ENCODE assay signal across 1 cellular context in the genomic region with DNA sequence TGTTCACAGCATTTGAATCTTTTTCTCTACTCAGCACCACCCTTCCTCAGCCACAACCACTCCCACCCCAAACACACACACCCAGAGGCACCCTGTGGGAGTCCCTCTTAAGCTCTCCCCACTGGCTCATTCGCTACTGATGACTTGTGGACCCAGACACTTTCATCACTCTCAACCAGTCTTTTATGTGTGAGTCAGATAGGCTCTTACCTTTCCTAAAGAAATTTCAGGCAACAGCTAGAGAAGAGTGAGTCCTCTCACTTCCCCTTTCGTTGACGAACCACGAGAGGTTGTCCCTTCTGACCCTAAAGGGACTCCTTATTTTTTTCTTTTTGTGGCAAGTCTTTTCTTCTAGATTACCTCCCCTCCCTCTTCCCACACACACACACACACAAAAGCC.
A peak's percentile ranks its signal among the peaks of the same experiment; 100 is the strongest.
TF ChIP-seq lines count a peak whose summit lies in the region.

No MANE protein-coding gene starts in this region.

TF ChIP-seq in GM12878, 131 proteins besides CTCF, POLR2A, EP300 and RAD21 (continued from another document and continues in another):
- TF ChIP-seq, protein P1, sequence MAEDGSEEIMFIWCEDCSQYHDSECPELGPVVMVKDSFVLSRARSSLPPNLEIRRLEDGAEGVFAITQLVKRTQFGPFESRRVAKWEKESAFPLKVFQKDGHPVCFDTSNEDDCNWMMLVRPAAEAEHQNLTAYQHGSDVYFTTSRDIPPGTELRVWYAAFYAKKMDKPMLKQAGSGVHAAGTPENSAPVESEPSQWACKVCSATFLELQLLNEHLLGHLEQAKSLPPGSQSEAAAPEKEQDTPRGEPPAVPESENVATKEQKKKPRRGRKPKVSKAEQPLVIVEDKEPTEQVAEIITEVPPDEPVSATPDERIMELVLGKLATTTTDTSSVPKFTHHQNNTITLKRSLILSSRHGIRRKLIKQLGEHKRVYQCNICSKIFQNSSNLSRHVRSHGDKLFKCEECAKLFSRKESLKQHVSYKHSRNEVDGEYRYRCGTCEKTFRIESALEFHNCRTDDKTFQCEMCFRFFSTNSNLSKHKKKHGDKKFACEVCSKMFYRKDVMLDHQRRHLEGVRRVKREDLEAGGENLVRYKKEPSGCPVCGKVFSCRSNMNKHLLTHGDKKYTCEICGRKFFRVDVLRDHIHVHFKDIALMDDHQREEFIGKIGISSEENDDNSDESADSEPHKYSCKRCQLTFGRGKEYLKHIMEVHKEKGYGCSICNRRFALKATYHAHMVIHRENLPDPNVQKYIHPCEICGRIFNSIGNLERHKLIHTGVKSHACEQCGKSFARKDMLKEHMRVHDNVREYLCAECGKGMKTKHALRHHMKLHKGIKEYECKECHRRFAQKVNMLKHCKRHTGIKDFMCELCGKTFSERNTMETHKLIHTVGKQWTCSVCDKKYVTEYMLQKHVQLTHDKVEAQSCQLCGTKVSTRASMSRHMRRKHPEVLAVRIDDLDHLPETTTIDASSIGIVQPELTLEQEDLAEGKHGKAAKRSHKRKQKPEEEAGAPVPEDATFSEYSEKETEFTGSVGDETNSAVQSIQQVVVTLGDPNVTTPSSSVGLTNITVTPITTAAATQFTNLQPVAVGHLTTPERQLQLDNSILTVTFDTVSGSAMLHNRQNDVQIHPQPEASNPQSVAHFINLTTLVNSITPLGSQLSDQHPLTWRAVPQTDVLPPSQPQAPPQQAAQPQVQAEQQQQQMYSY (CRISPR knock-in tag; IDR thresholded peaks at IDR 0.05) = no peak
- TF ChIP-seq, protein P2, sequence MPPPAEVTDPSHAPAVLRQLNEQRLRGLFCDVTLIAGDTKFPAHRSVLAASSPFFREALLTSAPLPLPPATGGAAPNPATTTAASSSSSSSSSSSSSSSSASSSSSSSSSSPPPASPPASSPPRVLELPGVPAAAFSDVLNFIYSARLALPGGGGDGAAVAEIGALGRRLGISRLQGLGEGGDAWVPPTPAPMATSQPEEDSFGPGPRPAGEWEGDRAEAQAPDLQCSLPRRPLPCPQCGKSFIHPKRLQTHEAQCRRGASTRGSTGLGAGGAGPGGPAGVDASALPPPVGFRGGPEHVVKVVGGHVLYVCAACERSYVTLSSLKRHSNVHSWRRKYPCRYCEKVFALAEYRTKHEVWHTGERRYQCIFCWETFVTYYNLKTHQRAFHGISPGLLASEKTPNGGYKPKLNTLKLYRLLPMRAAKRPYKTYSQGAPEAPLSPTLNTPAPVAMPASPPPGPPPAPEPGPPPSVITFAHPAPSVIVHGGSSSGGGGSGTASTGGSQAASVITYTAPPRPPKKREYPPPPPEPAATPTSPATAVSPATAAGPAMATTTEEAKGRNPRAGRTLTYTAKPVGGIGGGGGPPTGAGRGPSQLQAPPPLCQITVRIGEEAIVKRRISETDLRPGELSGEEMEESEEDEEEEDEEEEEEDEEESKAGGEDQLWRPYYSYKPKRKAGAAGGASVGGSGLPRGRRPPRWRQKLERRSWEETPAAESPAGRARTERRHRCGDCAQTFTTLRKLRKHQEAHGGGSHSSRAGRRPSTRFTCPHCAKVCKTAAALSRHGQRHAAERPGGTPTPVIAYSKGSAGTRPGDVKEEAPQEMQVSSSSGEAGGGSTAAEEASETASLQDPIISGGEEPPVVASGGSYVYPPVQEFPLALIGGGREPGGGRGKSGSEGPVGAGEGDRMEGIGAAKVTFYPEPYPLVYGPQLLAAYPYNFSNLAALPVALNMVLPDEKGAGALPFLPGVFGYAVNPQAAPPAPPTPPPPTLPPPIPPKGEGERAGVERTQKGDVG (CRISPR knock-in tag; IDR thresholded peaks at IDR 0.05) = no peak
- TF ChIP-seq NFYA (IDR thresholded peaks at IDR 0.05; ENCODE audit: borderline replicate concordance, low read depth, low read length) (no peak), NBN (IDR thresholded peaks at IDR 0.05) (peak; percentile 65; the same call in 1 of the 2 replicates), ZZZ3 (IDR thresholded peaks at IDR 0.05; ENCODE audit: control insufficient read depth, insufficient read length, low read depth) (no peak), YBX1 (IDR thresholded peaks at IDR 0.05) (no peak), NFXL1 (IDR thresholded peaks at IDR 0.05; ENCODE audit: borderline replicate concordance) (no peak), HDGF (IDR thresholded peaks at IDR 0.05) (no peak), NRF1 (conservative IDR thresholded peaks at IDR 0.05; ENCODE audit: low read depth, low read length) (no peak), JUNB (IDR thresholded peaks at IDR 0.05) (peak; percentile 51), TBL1XR1 (IDR thresholded peaks at IDR 0.05; ENCODE audit: low read depth, low read length) (peak; percentile 77), SREBF1 (IDR thresholded peaks at IDR 0.05; ENCODE audit: low read length) (no peak), DPF2 (IDR thresholded peaks at IDR 0.05) (peak; percentile 77; the same call in 1 of the 2 replicates), HCFC1 (IDR thresholded peaks at IDR 0.05; ENCODE audit: low read length) (no peak), STAT3 (IDR thresholded peaks at IDR 0.05; ENCODE audit: low read depth, low read length) (no peak), ATF7 (IDR thresholded peaks at IDR 0.05; ENCODE audit: low read depth) (peak; percentile 78), SPI1 (IDR thresholded peaks at IDR 0.05; ENCODE audit: borderline replicate concordance, insufficient read depth, low read depth, low read length) (peak; percentile 97), SMAD5 (IDR thresholded peaks at IDR 0.05; ENCODE audit: low read depth) (no peak), ETV6 (conservative IDR thresholded peaks at IDR 0.05 in 1 of 2, IDR thresholded peaks at IDR 0.05 in 1 of 2; ENCODE audit: borderline replicate concordance in 1 of 2, low read depth in 1 of 2) (no peak; a peak in 1 of 4 replicates), POU2F2 (IDR thresholded peaks at IDR 0.05; ENCODE audit: borderline replicate concordance, low read depth, low read length) (no peak), CHD1 (IDR thresholded peaks at IDR 0.05; ENCODE audit: low read depth, low read length) (no peak), BCL11A (IDR thresholded peaks at IDR 0.05; ENCODE audit: low read depth, low read length) (peak; percentile 26; the same call in 1 of the 2 replicates), RCOR1 (conservative IDR thresholded peaks at IDR 0.05; ENCODE audit: low read depth, low read length) (no peak), TAF1 (IDR thresholded peaks at IDR 0.05; ENCODE audit: borderline replicate concordance, low read depth, low read length) (no peak), FOXK2 (IDR thresholded peaks at IDR 0.05) (no peak), KDM1A (IDR thresholded peaks at IDR 0.05; ENCODE audit: borderline replicate concordance) (no peak), ESRRA (IDR thresholded peaks at IDR 0.05; ENCODE audit: low read length) (no peak), ZSCAN29 (IDR thresholded peaks at IDR 0.05) (no peak), NR2F1 (conservative IDR thresholded peaks at IDR 0.05) (peak; percentile 86), ZNF274 (IDR thresholded peaks at IDR 0.05; ENCODE audit: insufficient read depth, insufficient read length) (no peak), CHD4 (IDR thresholded peaks at IDR 0.05) (no peak), HDAC2 (IDR thresholded peaks at IDR 0.05) (no peak), LARP7 (IDR thresholded peaks at IDR 0.05) (peak; percentile 6; the same call in 1 of the 2 replicates), TCF7 (IDR thresholded peaks at IDR 0.05; ENCODE audit: borderline replicate concordance) (peak; percentile 76; the same call in 1 of the 2 replicates)
- TF ChIP-seq, protein P3, sequence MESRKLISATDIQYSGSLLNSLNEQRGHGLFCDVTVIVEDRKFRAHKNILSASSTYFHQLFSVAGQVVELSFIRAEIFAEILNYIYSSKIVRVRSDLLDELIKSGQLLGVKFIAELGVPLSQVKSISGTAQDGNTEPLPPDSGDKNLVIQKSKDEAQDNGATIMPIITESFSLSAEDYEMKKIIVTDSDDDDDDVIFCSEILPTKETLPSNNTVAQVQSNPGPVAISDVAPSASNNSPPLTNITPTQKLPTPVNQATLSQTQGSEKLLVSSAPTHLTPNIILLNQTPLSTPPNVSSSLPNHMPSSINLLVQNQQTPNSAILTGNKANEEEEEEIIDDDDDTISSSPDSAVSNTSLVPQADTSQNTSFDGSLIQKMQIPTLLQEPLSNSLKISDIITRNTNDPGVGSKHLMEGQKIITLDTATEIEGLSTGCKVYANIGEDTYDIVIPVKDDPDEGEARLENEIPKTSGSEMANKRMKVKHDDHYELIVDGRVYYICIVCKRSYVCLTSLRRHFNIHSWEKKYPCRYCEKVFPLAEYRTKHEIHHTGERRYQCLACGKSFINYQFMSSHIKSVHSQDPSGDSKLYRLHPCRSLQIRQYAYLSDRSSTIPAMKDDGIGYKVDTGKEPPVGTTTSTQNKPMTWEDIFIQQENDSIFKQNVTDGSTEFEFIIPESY (IDR thresholded peaks at IDR 0.05) = no peak
- TF ChIP-seq, protein P4, sequence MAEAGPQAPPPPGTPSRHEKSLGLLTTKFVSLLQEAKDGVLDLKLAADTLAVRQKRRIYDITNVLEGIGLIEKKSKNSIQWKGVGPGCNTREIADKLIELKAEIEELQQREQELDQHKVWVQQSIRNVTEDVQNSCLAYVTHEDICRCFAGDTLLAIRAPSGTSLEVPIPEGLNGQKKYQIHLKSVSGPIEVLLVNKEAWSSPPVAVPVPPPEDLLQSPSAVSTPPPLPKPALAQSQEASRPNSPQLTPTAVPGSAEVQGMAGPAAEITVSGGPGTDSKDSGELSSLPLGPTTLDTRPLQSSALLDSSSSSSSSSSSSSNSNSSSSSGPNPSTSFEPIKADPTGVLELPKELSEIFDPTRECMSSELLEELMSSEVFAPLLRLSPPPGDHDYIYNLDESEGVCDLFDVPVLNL (IDR thresholded peaks at IDR 0.05; ENCODE audit: low read depth, low read length) = no peak
- TF ChIP-seq, protein P5, sequence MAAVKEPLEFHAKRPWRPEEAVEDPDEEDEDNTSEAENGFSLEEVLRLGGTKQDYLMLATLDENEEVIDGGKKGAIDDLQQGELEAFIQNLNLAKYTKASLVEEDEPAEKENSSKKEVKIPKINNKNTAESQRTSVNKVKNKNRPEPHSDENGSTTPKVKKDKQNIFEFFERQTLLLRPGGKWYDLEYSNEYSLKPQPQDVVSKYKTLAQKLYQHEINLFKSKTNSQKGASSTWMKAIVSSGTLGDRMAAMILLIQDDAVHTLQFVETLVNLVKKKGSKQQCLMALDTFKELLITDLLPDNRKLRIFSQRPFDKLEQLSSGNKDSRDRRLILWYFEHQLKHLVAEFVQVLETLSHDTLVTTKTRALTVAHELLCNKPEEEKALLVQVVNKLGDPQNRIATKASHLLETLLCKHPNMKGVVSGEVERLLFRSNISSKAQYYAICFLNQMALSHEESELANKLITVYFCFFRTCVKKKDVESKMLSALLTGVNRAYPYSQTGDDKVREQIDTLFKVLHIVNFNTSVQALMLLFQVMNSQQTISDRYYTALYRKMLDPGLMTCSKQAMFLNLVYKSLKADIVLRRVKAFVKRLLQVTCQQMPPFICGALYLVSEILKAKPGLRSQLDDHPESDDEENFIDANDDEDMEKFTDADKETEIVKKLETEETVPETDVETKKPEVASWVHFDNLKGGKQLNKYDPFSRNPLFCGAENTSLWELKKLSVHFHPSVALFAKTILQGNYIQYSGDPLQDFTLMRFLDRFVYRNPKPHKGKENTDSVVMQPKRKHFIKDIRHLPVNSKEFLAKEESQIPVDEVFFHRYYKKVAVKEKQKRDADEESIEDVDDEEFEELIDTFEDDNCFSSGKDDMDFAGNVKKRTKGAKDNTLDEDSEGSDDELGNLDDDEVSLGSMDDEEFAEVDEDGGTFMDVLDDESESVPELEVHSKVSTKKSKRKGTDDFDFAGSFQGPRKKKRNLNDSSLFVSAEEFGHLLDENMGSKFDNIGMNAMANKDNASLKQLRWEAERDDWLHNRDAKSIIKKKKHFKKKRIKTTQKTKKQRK (IDR thresholded peaks at IDR 0.05; ENCODE audit: low read depth, low read length) = no peak
- TF ChIP-seq, protein P6, sequence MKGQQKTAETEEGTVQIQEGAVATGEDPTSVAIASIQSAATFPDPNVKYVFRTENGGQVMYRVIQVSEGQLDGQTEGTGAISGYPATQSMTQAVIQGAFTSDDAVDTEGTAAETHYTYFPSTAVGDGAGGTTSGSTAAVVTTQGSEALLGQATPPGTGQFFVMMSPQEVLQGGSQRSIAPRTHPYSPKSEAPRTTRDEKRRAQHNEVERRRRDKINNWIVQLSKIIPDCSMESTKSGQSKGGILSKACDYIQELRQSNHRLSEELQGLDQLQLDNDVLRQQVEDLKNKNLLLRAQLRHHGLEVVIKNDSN (IDR thresholded peaks at IDR 0.05; ENCODE audit: borderline replicate concordance, extremely low read length, insufficient read depth, low read depth, low read length) = no peak
- TF ChIP-seq, protein P7, sequence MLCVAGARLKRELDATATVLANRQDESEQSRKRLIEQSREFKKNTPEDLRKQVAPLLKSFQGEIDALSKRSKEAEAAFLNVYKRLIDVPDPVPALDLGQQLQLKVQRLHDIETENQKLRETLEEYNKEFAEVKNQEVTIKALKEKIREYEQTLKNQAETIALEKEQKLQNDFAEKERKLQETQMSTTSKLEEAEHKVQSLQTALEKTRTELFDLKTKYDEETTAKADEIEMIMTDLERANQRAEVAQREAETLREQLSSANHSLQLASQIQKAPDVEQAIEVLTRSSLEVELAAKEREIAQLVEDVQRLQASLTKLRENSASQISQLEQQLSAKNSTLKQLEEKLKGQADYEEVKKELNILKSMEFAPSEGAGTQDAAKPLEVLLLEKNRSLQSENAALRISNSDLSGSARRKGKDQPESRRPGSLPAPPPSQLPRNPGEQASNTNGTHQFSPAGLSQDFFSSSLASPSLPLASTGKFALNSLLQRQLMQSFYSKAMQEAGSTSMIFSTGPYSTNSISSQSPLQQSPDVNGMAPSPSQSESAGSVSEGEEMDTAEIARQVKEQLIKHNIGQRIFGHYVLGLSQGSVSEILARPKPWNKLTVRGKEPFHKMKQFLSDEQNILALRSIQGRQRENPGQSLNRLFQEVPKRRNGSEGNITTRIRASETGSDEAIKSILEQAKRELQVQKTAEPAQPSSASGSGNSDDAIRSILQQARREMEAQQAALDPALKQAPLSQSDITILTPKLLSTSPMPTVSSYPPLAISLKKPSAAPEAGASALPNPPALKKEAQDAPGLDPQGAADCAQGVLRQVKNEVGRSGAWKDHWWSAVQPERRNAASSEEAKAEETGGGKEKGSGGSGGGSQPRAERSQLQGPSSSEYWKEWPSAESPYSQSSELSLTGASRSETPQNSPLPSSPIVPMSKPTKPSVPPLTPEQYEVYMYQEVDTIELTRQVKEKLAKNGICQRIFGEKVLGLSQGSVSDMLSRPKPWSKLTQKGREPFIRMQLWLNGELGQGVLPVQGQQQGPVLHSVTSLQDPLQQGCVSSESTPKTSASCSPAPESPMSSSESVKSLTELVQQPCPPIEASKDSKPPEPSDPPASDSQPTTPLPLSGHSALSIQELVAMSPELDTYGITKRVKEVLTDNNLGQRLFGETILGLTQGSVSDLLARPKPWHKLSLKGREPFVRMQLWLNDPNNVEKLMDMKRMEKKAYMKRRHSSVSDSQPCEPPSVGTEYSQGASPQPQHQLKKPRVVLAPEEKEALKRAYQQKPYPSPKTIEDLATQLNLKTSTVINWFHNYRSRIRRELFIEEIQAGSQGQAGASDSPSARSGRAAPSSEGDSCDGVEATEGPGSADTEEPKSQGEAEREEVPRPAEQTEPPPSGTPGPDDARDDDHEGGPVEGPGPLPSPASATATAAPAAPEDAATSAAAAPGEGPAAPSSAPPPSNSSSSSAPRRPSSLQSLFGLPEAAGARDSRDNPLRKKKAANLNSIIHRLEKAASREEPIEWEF (IDR thresholded peaks at IDR 0.05; ENCODE audit: insufficient replicate concordance, low read depth, low read length) = no peak
- TF ChIP-seq, protein P8, sequence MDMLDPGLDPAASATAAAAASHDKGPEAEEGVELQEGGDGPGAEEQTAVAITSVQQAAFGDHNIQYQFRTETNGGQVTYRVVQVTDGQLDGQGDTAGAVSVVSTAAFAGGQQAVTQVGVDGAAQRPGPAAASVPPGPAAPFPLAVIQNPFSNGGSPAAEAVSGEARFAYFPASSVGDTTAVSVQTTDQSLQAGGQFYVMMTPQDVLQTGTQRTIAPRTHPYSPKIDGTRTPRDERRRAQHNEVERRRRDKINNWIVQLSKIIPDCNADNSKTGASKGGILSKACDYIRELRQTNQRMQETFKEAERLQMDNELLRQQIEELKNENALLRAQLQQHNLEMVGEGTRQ (IDR thresholded peaks at IDR 0.05; ENCODE audit: borderline replicate concordance, low read depth, low read length) = no peak
